Comparison of ENCODE assay signal across 10 cellular contexts in genomic region chr11:95641506-95641905, GRCh38.
A peak's percentile ranks its signal among the peaks of the same experiment; 100 is the strongest.
DNase-seq lines count a peak whose midpoint lies in the region; ATAC-seq and TF ChIP-seq lines count a peak whose summit lies in the region.
"Had no signal": no experiment of that assay in that cellular context is flagged by ENCODE, and none has a peak within 500 bp of the region (broad histone marks: within the 10 kb centered on the region; RNA-seq: fewer than 3 reads in every experiment).

No MANE protein-coding gene starts in this region.

- no peak overlapping the region for H3K27ac Mint-ChIP-seq in chondrocyte (ENCODE audit: unreplicated experiment)
- no peak overlapping the region for H3K27ac Mint-ChIP-seq in WTC11

- no peaks in the 10 kb centered on the region for H3K27me3 ChIP-seq in MG63
- H3K27me3 ChIP-seq in breast epithelium, result no peaks in the 10 kb centered on the region
- H3K27me3 ChIP-seq: neutrophil had no signal

- H3K9me3 Mint-ChIP-seq in chondrocyte (ENCODE audit: low read depth), result peaks cover 16% of the 10 kb centered on the region
- H3K9me3 Mint-ChIP-seq in WTC11, result peaks cover 5% of the 10 kb centered on the region

- peaks cover 40% of the 10 kb centered on the region for H3K4me1 Mint-ChIP-seq in chondrocyte (ENCODE audit: low read depth)
- no peaks in the 10 kb centered on the region for H3K4me1 Mint-ChIP-seq in WTC11
- H3K4me1 Mint-ChIP-seq: brain had no signal

- no peak for TF ChIP-seq CTCF in breast epithelium (IDR thresholded peaks at IDR 0.05)
- TF ChIP-seq CTCF in chondrocyte (IDR thresholded peaks at IDR 0.05), result no peak
- no peak for TF ChIP-seq CTCF in WTC11 (IDR thresholded peaks at IDR 0.05)

- peaks cover 13% of the 10 kb centered on the region for H3K36me3 Mint-ChIP-seq in chondrocyte (ENCODE audit: low read depth)
- no peaks in the 10 kb centered on the region for H3K36me3 Mint-ChIP-seq in WTC11
- H3K36me3 Mint-ChIP-seq: brain had no signal

- H3K27ac ChIP-seq in breast epithelium, result peak overlapping the region; percentile 78 to 82
- H3K27ac ChIP-seq: neutrophil had no signal

- intact Hi-C loops in breast epithelium (cut with DNase I; ENCODE audit: low total_unique reads), result no loop called here

- no peak for TF ChIP-seq POLR2A in breast epithelium (IDR thresholded peaks at IDR 0.05)

- in situ Hi-C loops in ACHN (cut with HindIII; ENCODE audit: low pct_ligation_motif_present, low pct_unique_long_range_greater_than_20kb, low sequenced_read_pairs), result no loop called here

- ATAC-seq in GM18519 (IDR thresholded peaks at IDR 0.05; ENCODE audit: low FRiP score, unreplicated experiment) (peak; percentile 99), GM21576 (IDR thresholded peaks at IDR 0.05; ENCODE audit: unreplicated experiment) (peak; percentile 100), WTC11 (no peak)

- CTCF ChIA-PET in WTC11 (lab: Charles Lee), result interaction anchor here (0.6 kb wide), 1 partner anchor 64 kb away, joined by 3 read pairs; no protein-coding TSS in a partner anchor

- H3K9me3 ChIP-seq in MG63 (no peaks in the 10 kb centered on the region), breast epithelium (no peaks in the 10 kb centered on the region)
- H3K9me3 ChIP-seq: neutrophil had no signal

- H3K36me3 ChIP-seq in MG63 (no peaks in the 10 kb centered on the region), breast epithelium (no peaks in the 10 kb centered on the region)
- H3K36me3 ChIP-seq: neutrophil had no signal

- H3K4me1 ChIP-seq in breast epithelium, result peaks cover 0 to 2% of the 10 kb centered on the region in 2 donors

- no peak overlapping the region for H3K4me3 Mint-ChIP-seq in chondrocyte (ENCODE audit: unreplicated experiment)
- no peak overlapping the region for H3K4me3 Mint-ChIP-seq in WTC11
- H3K4me3 Mint-ChIP-seq: brain had no signal

- H3K4me3 ChIP-seq in MG63 (no peak overlapping the region), breast epithelium (no peak overlapping the region)

- POLR2A ChIA-PET in WTC11 (lab: Charles Lee), result no interaction called here

- H3K27me3 Mint-ChIP-seq in chondrocyte (ENCODE audit: low read depth) (no peaks in the 10 kb centered on the region), WTC11 (ENCODE audit: low read depth) (no peaks in the 10 kb centered on the region)

- DNase-seq in MG63, result peak; percentile 12
- DNase-seq in breast epithelium (ENCODE audit: low spot score in 2 of 2), result peak in 1 of 2 donors; percentile 84
- DNase-seq in ACHN, result no peak
- no peak for DNase-seq in chondrocyte (ENCODE audit: low spot score)
- DNase-seq in WTC11 (ENCODE audit: low spot score), result no peak
- DNase-seq in CD1c-positive myeloid dendritic cell (ENCODE audit: extremely low spot score), result no peak

TF ChIP-seq in WTC11, 78 proteins besides CTCF, POLR2A, EP300 and RAD21 (continues in another document):
- no peak for TF ChIP-seq MXD4 (CRISPR knock-in tag; IDR thresholded peaks at IDR 0.05; ENCODE audit: borderline replicate concordance)
- no peak for TF ChIP-seq FOXP4 (CRISPR knock-in tag; IDR thresholded peaks at IDR 0.05)
- TF ChIP-seq, protein P1, sequence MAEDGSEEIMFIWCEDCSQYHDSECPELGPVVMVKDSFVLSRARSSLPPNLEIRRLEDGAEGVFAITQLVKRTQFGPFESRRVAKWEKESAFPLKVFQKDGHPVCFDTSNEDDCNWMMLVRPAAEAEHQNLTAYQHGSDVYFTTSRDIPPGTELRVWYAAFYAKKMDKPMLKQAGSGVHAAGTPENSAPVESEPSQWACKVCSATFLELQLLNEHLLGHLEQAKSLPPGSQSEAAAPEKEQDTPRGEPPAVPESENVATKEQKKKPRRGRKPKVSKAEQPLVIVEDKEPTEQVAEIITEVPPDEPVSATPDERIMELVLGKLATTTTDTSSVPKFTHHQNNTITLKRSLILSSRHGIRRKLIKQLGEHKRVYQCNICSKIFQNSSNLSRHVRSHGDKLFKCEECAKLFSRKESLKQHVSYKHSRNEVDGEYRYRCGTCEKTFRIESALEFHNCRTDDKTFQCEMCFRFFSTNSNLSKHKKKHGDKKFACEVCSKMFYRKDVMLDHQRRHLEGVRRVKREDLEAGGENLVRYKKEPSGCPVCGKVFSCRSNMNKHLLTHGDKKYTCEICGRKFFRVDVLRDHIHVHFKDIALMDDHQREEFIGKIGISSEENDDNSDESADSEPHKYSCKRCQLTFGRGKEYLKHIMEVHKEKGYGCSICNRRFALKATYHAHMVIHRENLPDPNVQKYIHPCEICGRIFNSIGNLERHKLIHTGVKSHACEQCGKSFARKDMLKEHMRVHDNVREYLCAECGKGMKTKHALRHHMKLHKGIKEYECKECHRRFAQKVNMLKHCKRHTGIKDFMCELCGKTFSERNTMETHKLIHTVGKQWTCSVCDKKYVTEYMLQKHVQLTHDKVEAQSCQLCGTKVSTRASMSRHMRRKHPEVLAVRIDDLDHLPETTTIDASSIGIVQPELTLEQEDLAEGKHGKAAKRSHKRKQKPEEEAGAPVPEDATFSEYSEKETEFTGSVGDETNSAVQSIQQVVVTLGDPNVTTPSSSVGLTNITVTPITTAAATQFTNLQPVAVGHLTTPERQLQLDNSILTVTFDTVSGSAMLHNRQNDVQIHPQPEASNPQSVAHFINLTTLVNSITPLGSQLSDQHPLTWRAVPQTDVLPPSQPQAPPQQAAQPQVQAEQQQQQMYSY (CRISPR knock-in tag; IDR thresholded peaks at IDR 0.05), result no peak
- TF ChIP-seq ZNF121 (CRISPR knock-in tag; IDR thresholded peaks at IDR 0.05), result no peak
- TF ChIP-seq OVOL2 (CRISPR knock-in tag; IDR thresholded peaks at IDR 0.05; ENCODE audit: borderline replicate concordance), result no peak
- no peak for TF ChIP-seq IRF2 (CRISPR knock-in tag; IDR thresholded peaks at IDR 0.05; ENCODE audit: borderline replicate concordance, low read depth)
- TF ChIP-seq, protein P2, sequence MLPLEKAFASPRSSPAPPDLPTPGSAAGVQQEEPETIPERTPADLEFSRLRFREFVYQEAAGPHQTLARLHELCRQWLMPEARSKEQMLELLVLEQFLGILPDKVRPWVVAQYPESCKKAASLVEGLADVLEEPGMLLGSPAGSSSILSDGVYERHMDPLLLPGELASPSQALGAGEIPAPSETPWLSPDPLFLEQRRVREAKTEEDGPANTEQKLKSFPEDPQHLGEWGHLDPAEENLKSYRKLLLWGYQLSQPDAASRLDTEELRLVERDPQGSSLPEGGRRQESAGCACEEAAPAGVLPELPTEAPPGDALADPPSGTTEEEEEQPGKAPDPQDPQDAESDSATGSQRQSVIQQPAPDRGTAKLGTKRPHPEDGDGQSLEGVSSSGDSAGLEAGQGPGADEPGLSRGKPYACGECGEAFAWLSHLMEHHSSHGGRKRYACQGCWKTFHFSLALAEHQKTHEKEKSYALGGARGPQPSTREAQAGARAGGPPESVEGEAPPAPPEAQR (CRISPR knock-in tag; IDR thresholded peaks at IDR 0.05), result no peak
- TF ChIP-seq ETV6 (CRISPR knock-in tag; IDR thresholded peaks at IDR 0.05), result no peak
- TF ChIP-seq MYBL2 (CRISPR knock-in tag; IDR thresholded peaks at IDR 0.05), result no peak
- TF ChIP-seq, protein P3, sequence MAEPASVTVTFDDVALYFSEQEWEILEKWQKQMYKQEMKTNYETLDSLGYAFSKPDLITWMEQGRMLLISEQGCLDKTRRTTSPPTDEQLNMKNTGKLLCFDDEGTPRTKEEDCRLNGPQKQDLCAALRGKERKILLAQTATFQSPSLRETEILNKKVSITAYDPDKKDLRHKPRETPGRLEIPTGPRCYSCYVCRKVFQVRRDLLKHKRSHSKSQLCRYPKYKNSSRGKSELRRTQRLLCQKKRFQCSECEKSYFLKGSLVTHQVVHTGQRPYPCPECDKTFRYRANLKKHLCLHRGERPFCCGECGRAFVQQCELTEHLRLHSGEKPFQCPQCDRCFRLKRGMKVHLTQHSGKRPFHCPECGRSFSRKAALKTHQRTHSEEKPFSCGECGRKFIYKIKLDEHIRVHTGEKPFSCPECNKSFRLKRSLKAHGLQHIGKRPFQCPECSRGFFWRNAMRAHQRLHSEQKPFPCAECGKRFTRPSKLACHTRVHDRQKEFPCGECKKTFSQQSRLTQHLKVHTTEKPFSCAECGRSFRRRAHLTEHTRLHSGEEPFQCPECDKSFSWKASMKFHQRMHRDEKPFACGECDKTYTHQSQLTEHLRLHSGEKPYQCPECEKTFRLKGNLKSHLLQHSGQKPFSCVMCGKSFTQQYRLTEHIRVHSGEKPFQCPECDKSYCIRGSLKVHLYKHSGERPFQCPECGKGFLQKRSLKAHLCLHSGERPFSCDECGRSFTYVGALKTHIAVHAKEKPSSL (CRISPR knock-in tag; conservative IDR thresholded peaks at IDR 0.05), result no peak
- no peak for TF ChIP-seq NR1H2 (CRISPR knock-in tag; IDR thresholded peaks at IDR 0.05)
- TF ChIP-seq ZNF396 (CRISPR knock-in tag; IDR thresholded peaks at IDR 0.05; ENCODE audit: borderline replicate concordance), result no peak
- no peak for TF ChIP-seq RELA (CRISPR knock-in tag; IDR thresholded peaks at IDR 0.05; ENCODE audit: borderline replicate concordance)
